In the genomic region with DNA sequence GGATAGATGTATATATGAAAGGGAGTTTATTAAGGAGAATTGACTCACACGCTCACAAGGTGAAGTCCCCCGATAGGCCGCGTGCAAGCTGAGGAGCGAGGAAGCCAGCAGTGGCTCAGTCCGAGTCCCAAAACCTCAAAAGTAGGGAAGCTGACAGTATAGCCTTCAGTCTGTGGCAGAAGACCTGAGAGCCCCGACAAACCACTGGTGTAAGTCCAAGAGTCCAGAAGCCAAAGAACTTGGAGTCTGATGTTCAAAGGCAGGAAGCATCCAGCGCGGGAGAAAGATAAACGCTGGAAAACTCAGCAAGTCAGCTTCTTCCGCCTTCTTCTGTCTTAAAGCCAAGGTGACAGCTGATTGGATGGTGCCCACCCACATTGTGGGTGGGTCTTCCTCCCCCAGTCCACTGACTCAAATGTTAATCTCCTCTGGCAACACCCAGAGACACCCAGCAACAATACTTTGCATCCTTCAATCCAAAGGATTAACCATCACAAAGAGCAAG, we compare ENCODE assay signal across 11 cellular contexts.
DNase-seq lines count a peak whose midpoint lies in the region; ATAC-seq lines count a peak whose summit lies in the region.
"Had no signal": no experiment of that assay in that cellular context is flagged by ENCODE, and none has a peak within 500 bp of the region (broad histone marks: within the 10 kb centered on the region; RNA-seq: fewer than 3 reads in every experiment).

No MANE protein-coding gene starts in this region.

- H3K36me3 Mint-ChIP-seq in stimulated activated naive CD8-positive, alpha-beta T cell treated with anti-CD3 and anti-CD28 coated beads, Interleukin-15, Interleukin-2, amounts not matched to agents 100 ng/mL and 50 ng/mL, for 24 hours (ENCODE audit: low read depth) = no peaks in the 10 kb centered on the region
- no peaks in the 10 kb centered on the region for H3K36me3 Mint-ChIP-seq in activated T-helper 2 cell treated with anti-CD3 and anti-CD28 coated beads, Interferon-gamma antibody, Interleukin-2, Interleukin-4, amounts not matched to agents 10 μg/mL and 5 μg/mL and 100 μg/mL, durations not matched to agents 14 hours and 24 hours and 36 hours (ENCODE audit: low read depth)

- H3K4me1 ChIP-seq in Karpas-422 (ENCODE audit: low read length) = no peaks in the 10 kb centered on the region
- H3K4me1 ChIP-seq: psoas muscle had no signal

- H3K4me1 Mint-ChIP-seq in stimulated activated naive CD8-positive, alpha-beta T cell treated with anti-CD3 and anti-CD28 coated beads, Interleukin-15, Interleukin-2, amounts not matched to agents 100 ng/mL and 50 ng/mL, for 24 hours (ENCODE audit: low read depth) = no peaks in the 10 kb centered on the region
- H3K4me1 Mint-ChIP-seq in activated T-helper 2 cell treated with anti-CD3 and anti-CD28 coated beads, Interferon-gamma antibody, Interleukin-2, Interleukin-4, amounts not matched to agents 10 μg/mL and 5 μg/mL and 100 μg/mL, durations not matched to agents 14 hours and 24 hours and 36 hours (ENCODE audit: low read depth) = no peaks in the 10 kb centered on the region

- peak overlapping the region; percentile 48 for H3K27ac Mint-ChIP-seq in stimulated activated naive CD8-positive, alpha-beta T cell treated with anti-CD3 and anti-CD28 coated beads, Interleukin-15, Interleukin-2, amounts not matched to agents 100 ng/mL and 50 ng/mL, for 24 hours
- no peak overlapping the region for H3K27ac Mint-ChIP-seq in activated T-helper 2 cell treated with anti-CD3 and anti-CD28 coated beads, Interferon-gamma antibody, Interleukin-2, Interleukin-4, amounts not matched to agents 10 μg/mL and 5 μg/mL and 100 μg/mL, durations not matched to agents 14 hours and 24 hours and 36 hours

- H3K9me3 ChIP-seq in iPS-18c (ENCODE audit: control insufficient read depth, insufficient read depth, low read length) = no peaks in the 10 kb centered on the region
- peaks cover 3% of the 10 kb centered on the region; the same call in 1 of the 2 replicates for H3K9me3 ChIP-seq in Karpas-422 (ENCODE audit: low read length)
- H3K9me3 ChIP-seq: psoas muscle had no signal

- peaks cover 17% of the 10 kb centered on the region for H3K27me3 Mint-ChIP-seq in stimulated activated naive CD8-positive, alpha-beta T cell treated with anti-CD3 and anti-CD28 coated beads, Interleukin-15, Interleukin-2, amounts not matched to agents 100 ng/mL and 50 ng/mL, for 24 hours
- peaks cover 3% of the 10 kb centered on the region for H3K27me3 Mint-ChIP-seq in activated T-helper 2 cell treated with anti-CD3 and anti-CD28 coated beads, Interferon-gamma antibody, Interleukin-2, Interleukin-4, amounts not matched to agents 10 μg/mL and 5 μg/mL and 100 μg/mL, durations not matched to agents 14 hours and 24 hours and 36 hours (ENCODE audit: low read depth)

- no peak overlapping the region for H2AFZ ChIP-seq in Karpas-422 (ENCODE audit: low read length)

- intact Hi-C loops in activated T-helper 2 cell treated with anti-CD3 and anti-CD28 coated beads, Interferon-gamma antibody, Interleukin-2, Interleukin-4, amounts not matched to agents 10 μg/mL and 5 μg/mL and 100 μg/mL, durations not matched to agents 14 hours and 24 hours and 36 hours (cut with micrococcal nuclease) = no loop called here

- no peak overlapping the region for H3K27ac ChIP-seq in Karpas-422 (ENCODE audit: low read length)
- H3K27ac ChIP-seq: psoas muscle, VCaP had no signal

- no peaks in the 10 kb centered on the region for H3K79me2 ChIP-seq in Karpas-422 (ENCODE audit: low read length)

- H4K20me1 ChIP-seq in Karpas-422 (ENCODE audit: insufficient read depth, low read depth, low read length) = no peaks in the 10 kb centered on the region

- no peaks in the 10 kb centered on the region for H3K9me2 ChIP-seq in Karpas-422 (replicated peaks; ENCODE audit: insufficient read depth, low read length)

- no peak overlapping the region for H3K9ac ChIP-seq in Karpas-422 (ENCODE audit: low read length)

- H3K4me3 ChIP-seq in iPS-18c (ENCODE audit: insufficient read depth, low read depth, low read length) (peak overlapping the region; percentile 51), Karpas-422 (ENCODE audit: low read length) (no peak overlapping the region)
- H3K4me3 ChIP-seq: psoas muscle had no signal

- no peak for DNase-seq in stimulated activated naive CD8-positive, alpha-beta T cell treated with anti-CD3 and anti-CD28 coated beads, Interleukin-15, Interleukin-2, amounts not matched to agents 100 U/mL and 50 U/mL, for 24 hours
- no peak for DNase-seq in activated T-helper 2 cell treated with anti-CD3 and anti-CD28 coated beads, Interferon-gamma antibody, Interleukin-2, Interleukin-4, amounts not matched to agents 10 μg/mL and 5 μg/mL and 100 μg/mL, durations not matched to agents 14 hours and 24 hours and 36 hours (ENCODE audit: low spot score)
- DNase-seq in midbrain (lab: John Stamatoyannopoulos, UW) (no peak), NCI-H510A (lab: John Stamatoyannopoulos, UW) (no peak), Karpas-422 (no peak)
- DNase-seq: hippocampal formation, psoas muscle had no signal

- no peaks in the 10 kb centered on the region for H3K36me3 ChIP-seq in Karpas-422 (ENCODE audit: insufficient read depth, low read length)

- H3K27me3 ChIP-seq in Karpas-422 (ENCODE audit: low read length) = no peaks in the 10 kb centered on the region

- H3K4me3 Mint-ChIP-seq in stimulated activated naive CD8-positive, alpha-beta T cell treated with anti-CD3 and anti-CD28 coated beads, Interleukin-15, Interleukin-2, amounts not matched to agents 100 ng/mL and 50 ng/mL, for 24 hours = peak overlapping the region; percentile 78
- peak overlapping the region; percentile 10 for H3K4me3 Mint-ChIP-seq in activated T-helper 2 cell treated with anti-CD3 and anti-CD28 coated beads, Interferon-gamma antibody, Interleukin-2, Interleukin-4, amounts not matched to agents 10 μg/mL and 5 μg/mL and 100 μg/mL, durations not matched to agents 14 hours and 24 hours and 36 hours (ENCODE audit: low read depth)

- no peak for ATAC-seq in stimulated activated naive CD8-positive, alpha-beta T cell treated with anti-CD3 and anti-CD28 coated beads, Interleukin-15, Interleukin-2, amounts not matched to agents 100 U/mL and 50 U/mL, for 24 hours
- ATAC-seq in HG03378 (IDR thresholded peaks at IDR 0.05; ENCODE audit: unreplicated experiment) = no peak
- ATAC-seq: psoas muscle had no signal

- H3K4me2 ChIP-seq in Karpas-422 (ENCODE audit: low read depth, low read length, poor library complexity, severe bottlenecking) = no peak overlapping the region

- peaks cover 28% of the 10 kb centered on the region for H3K9me3 Mint-ChIP-seq in stimulated activated naive CD8-positive, alpha-beta T cell treated with anti-CD3 and anti-CD28 coated beads, Interleukin-15, Interleukin-2, amounts not matched to agents 100 ng/mL and 50 ng/mL, for 24 hours
- H3K9me3 Mint-ChIP-seq in activated T-helper 2 cell treated with anti-CD3 and anti-CD28 coated beads, Interferon-gamma antibody, Interleukin-2, Interleukin-4, amounts not matched to agents 10 μg/mL and 5 μg/mL and 100 μg/mL, durations not matched to agents 14 hours and 24 hours and 36 hours = peaks cover 3% of the 10 kb centered on the region
